6 cellular contexts compared by ENCODE assay signal in genomic region chr3:187057803-187058202, GRCh38.
DNase-seq lines count a peak whose midpoint lies in the region; ATAC-seq, FAIRE-seq and TF ChIP-seq lines count a peak whose summit lies in the region.
"Not testable (repeated sequence)": the region's sequence is repeated elsewhere in the genome, so short reads cannot be mapped to it uniquely, and the experiment has no call there.

No MANE protein-coding gene starts in this region.

- H3K9me3 ChIP-seq in Karpas-422 (ENCODE audit: low read length): not testable (repeated sequence)

- FAIRE-seq in GM12891 (lab: Jason Lieb, UNC): peak; percentile 20

- H3K27me3 ChIP-seq in Karpas-422 (ENCODE audit: low read length): not testable (repeated sequence)

- H3K4me3 ChIP-seq in Karpas-422 (ENCODE audit: low read length): not testable (repeated sequence)

- H3K4me2 ChIP-seq in Karpas-422 (ENCODE audit: low read depth, low read length, poor library complexity, severe bottlenecking): not testable (repeated sequence)

- TF ChIP-seq POLR2A in GM12891 (IDR thresholded peaks at IDR 0.05; ENCODE audit: low read depth, low read length): not testable (repeated sequence)

- H4K20me1 ChIP-seq in Karpas-422 (ENCODE audit: insufficient read depth, low read depth, low read length): not testable (repeated sequence)

- H3K9me2 ChIP-seq in Karpas-422 (replicated peaks; ENCODE audit: insufficient read depth, low read length): not testable (repeated sequence)

- H2AFZ ChIP-seq in Karpas-422 (ENCODE audit: low read length): not testable (repeated sequence)

- not testable (repeated sequence) for H3K27me3 Mint-ChIP-seq in activated B cell treated with CpG ODN at 0.5 μM for 24 hours; stimulated activated naive B cell treated with anti-CD40 and anti-IgM and Interleukin-4, amounts not matched to agents 10 μg/mL and 1 μg/mL and 100 μg/mL, for 72 hours

- H3K9me3 Mint-ChIP-seq in activated B cell treated with CpG ODN at 0.5 μM for 24 hours: peaks cover 14% of the 10 kb centered on the region
- peaks cover 23 to 32% of the 10 kb centered on the region in 2 donors for H3K9me3 Mint-ChIP-seq in stimulated activated naive B cell treated with anti-CD40 and anti-IgM and Interleukin-4, amounts not matched to agents 10 μg/mL and 1 μg/mL and 100 μg/mL, for 72 hours

- H3K36me3 ChIP-seq in Karpas-422 (ENCODE audit: insufficient read depth, low read length): peaks cover 64% of the 10 kb centered on the region

- POLR2A ChIA-PET in activated B cell treated with CpG ODN at 0.5 μM for 24 hours (lab: Charles Lee): interaction anchor here (1.2 kb wide), 1 partner anchor 8 kb away, joined by 3 read pairs; no protein-coding TSS in a partner anchor

- not testable (repeated sequence) for DNase-seq in GM12891 (ENCODE audit: insufficient read length, low spot score); Karpas-422; activated B cell treated with CpG ODN at 0.5 μM for 24 hours; stimulated activated naive B cell treated with anti-CD40 and anti-IgM and Interleukin-4, amounts not matched to agents 10 μg/mL and 1 μg/mL and 100 μg/mL, for 72 hours
- DNase-seq in ecto neural progenitor cell (ENCODE audit: low spot score): peak; percentile 20
- peak; percentile 33 for DNase-seq in left ventricle myocardium superior

- ATAC-seq in activated B cell treated with CpG ODN at 0.5 μM for 24 hours (ENCODE audit: low read depth); left ventricle myocardium superior; stimulated activated naive B cell treated with anti-CD40 and anti-IgM and Interleukin-4, amounts not matched to agents 10 μg/mL and 1 μg/mL and 100 μg/mL, for 72 hours (replicated peaks): not testable (repeated sequence)

- peaks cover 76% of the 10 kb centered on the region for H3K4me1 ChIP-seq in Karpas-422 (ENCODE audit: low read length)

- intact Hi-C loops in activated B cell treated with CpG ODN at 0.5 μM for 24 hours (cut with micrococcal nuclease); left ventricle myocardium superior (cut with micrococcal nuclease): not testable (repeated sequence)

- not testable (repeated sequence) for H3K4me3 Mint-ChIP-seq in activated B cell treated with CpG ODN at 0.5 μM for 24 hours; stimulated activated naive B cell treated with anti-CD40 and anti-IgM and Interleukin-4, amounts not matched to agents 10 μg/mL and 1 μg/mL and 100 μg/mL, for 72 hours

- peaks cover 96% of the 10 kb centered on the region for H3K36me3 Mint-ChIP-seq in activated B cell treated with CpG ODN at 0.5 μM for 24 hours (ENCODE audit: low read depth)
- peaks cover 81 to 91% of the 10 kb centered on the region in 2 donors for H3K36me3 Mint-ChIP-seq in stimulated activated naive B cell treated with anti-CD40 and anti-IgM and Interleukin-4, amounts not matched to agents 10 μg/mL and 1 μg/mL and 100 μg/mL, for 72 hours

- peak overlapping the region; percentile 61 for H3K27ac Mint-ChIP-seq in activated B cell treated with CpG ODN at 0.5 μM for 24 hours
- peak overlapping the region; percentile 76 for H3K27ac Mint-ChIP-seq in stimulated activated naive B cell treated with anti-CD40 and anti-IgM and Interleukin-4, amounts not matched to agents 10 μg/mL and 1 μg/mL and 100 μg/mL, for 72 hours

- peaks cover 61% of the 10 kb centered on the region for H3K79me2 ChIP-seq in Karpas-422 (ENCODE audit: low read length)

- H3K27ac ChIP-seq in Karpas-422 (ENCODE audit: low read length): peak overlapping the region; percentile 98

- H3K9ac ChIP-seq in Karpas-422 (ENCODE audit: low read length): not testable (repeated sequence)

- TF ChIP-seq CTCF in activated B cell treated with CpG ODN at 0.5 μM for 24 hours (IDR thresholded peaks at IDR 0.05): not testable (repeated sequence)

- H3K4me1 Mint-ChIP-seq in activated B cell treated with CpG ODN at 0.5 μM for 24 hours: peaks cover 79% of the 10 kb centered on the region
- H3K4me1 Mint-ChIP-seq in stimulated activated naive B cell treated with anti-CD40 and anti-IgM and Interleukin-4, amounts not matched to agents 10 μg/mL and 1 μg/mL and 100 μg/mL, for 72 hours: peaks cover 41 to 80% of the 10 kb centered on the region in 2 donors

- CTCF ChIA-PET in activated B cell treated with CpG ODN at 0.5 μM for 24 hours (lab: Charles Lee): interaction anchor here (1.2 kb wide), 1 partner anchor 14 kb away, joined by 3 read pairs; no protein-coding TSS in a partner anchor
